ENCODE assay signal across 21 cellular contexts in the genomic region with DNA sequence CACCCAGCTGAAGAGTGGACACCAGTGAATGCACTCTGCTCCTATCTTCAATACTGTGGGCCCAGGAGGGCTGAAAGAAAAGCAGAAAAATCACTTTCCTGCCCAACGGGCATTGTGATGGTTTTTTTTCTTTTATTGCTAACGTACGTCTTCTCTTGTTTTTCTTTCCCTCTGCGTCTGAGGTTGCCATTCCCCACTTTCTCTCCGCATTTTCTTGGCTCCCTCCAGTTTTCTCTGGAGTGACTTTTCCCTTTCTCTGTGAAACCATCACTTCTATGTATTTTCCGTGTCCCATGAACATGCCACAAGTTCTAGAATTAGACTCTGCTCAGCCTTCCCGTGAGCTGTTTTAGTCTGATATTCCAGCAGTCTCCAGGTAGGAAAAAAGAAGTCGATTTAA.
DNase-seq lines count a peak whose midpoint lies in the region; ATAC-seq, FAIRE-seq and TF ChIP-seq lines count a peak whose summit lies in the region.
"Had no signal": no experiment of that assay in that cellular context is flagged by ENCODE, and none has a peak within 500 bp of the region (broad histone marks: within the 10 kb centered on the region; RNA-seq: fewer than 3 reads in every experiment).

No MANE protein-coding gene starts in this region.

- ATAC-seq in activated CD8-positive, alpha-beta T cell treated with anti-CD3 and anti-CD28 coated beads for 36 hours, result no peak
- no peak for ATAC-seq in activated CD8-positive, alpha-beta T cell treated with anti-CD3 and anti-CD28 coated beads, Interleukin-2, amount 10 ng/mL, durations not matched to agents 7 days and 5 days
- ATAC-seq in activated T-helper 17 cell treated with anti-CD3 and anti-CD28 coated beads, Interleukin-2, amount 50 U/mL, for 72 hours (replicated peaks), result no peak
- ATAC-seq in stimulated activated memory B cell treated with anti-CD40 and anti-IgM and Interleukin-4, amounts not matched to agents 10 μg/mL and 1 μg/mL and 100 μg/mL, for 72 hours, result no peak
- no peak for ATAC-seq in HG02852 (IDR thresholded peaks at IDR 0.05; ENCODE audit: unreplicated experiment)
- ATAC-seq: gastroesophageal sphincter had no signal

- no peak for DNase-seq in activated CD8-positive, alpha-beta T cell treated with anti-CD3 and anti-CD28 coated beads for 36 hours
- DNase-seq in activated CD8-positive, alpha-beta T cell treated with anti-CD3 and anti-CD28 coated beads, Interleukin-2, amount 10 ng/mL, durations not matched to agents 7 days and 5 days, result no peak
- DNase-seq in GM19239 (ENCODE audit: insufficient read length, low spot score) (no peak), A172 (ENCODE audit: low spot score) (no peak), activated gamma-delta T cell (lab: John Stamatoyannopoulos, UW) (no peak)
- DNase-seq: colonic mucosa; endodermal cell; esophagus squamous epithelium; H9; NCI-H146; NCI-H2171; NCI-H524 treated with DMSO at 0.1 percent for 48 hours; SK-N-SH; stimulated activated CD4-positive, alpha-beta T cell treated with anti-CD3 and anti-CD28 coated beads, Interleukin-2, amount 100 ng/mL, for 24 hours; stimulated activated naive CD4-positive, alpha-beta T cell; WERI-Rb-1 had no signal

- peak overlapping the region; percentile 53 for H3K27ac Mint-ChIP-seq in activated CD8-positive, alpha-beta T cell treated with anti-CD3 and anti-CD28 coated beads for 36 hours
- no peak overlapping the region for H3K27ac Mint-ChIP-seq in activated CD8-positive, alpha-beta T cell treated with anti-CD3 and anti-CD28 coated beads, Interleukin-2, amount 10 ng/mL, durations not matched to agents 7 days and 5 days
- peak overlapping the region; percentile 98 for H3K27ac Mint-ChIP-seq in activated T-helper 17 cell treated with anti-CD3 and anti-CD28 coated beads, Interleukin-2, amount 50 U/mL, for 72 hours
- H3K27ac Mint-ChIP-seq in stimulated activated memory B cell treated with anti-CD40 and anti-IgM and Interleukin-4, amounts not matched to agents 10 μg/mL and 1 μg/mL and 100 μg/mL, for 72 hours, result peak overlapping the region; percentile 94
- H3K27ac Mint-ChIP-seq: endodermal cell, H9 had no signal

- H3K4me1 Mint-ChIP-seq in activated CD8-positive, alpha-beta T cell treated with anti-CD3 and anti-CD28 coated beads for 36 hours (ENCODE audit: low read depth), result peaks cover 61% of the 10 kb centered on the region
- peaks cover 60% of the 10 kb centered on the region for H3K4me1 Mint-ChIP-seq in activated CD8-positive, alpha-beta T cell treated with anti-CD3 and anti-CD28 coated beads, Interleukin-2, amount 10 ng/mL, durations not matched to agents 7 days and 5 days (ENCODE audit: low read depth)
- H3K4me1 Mint-ChIP-seq in activated T-helper 17 cell treated with anti-CD3 and anti-CD28 coated beads, Interleukin-2, amount 50 U/mL, for 72 hours, result peaks cover 54% of the 10 kb centered on the region
- H3K4me1 Mint-ChIP-seq in stimulated activated memory B cell treated with anti-CD40 and anti-IgM and Interleukin-4, amounts not matched to agents 10 μg/mL and 1 μg/mL and 100 μg/mL, for 72 hours, result peaks cover 76% of the 10 kb centered on the region
- H3K4me1 Mint-ChIP-seq: endodermal cell had no signal

- peaks cover 52% of the 10 kb centered on the region for H3K36me3 Mint-ChIP-seq in activated CD8-positive, alpha-beta T cell treated with anti-CD3 and anti-CD28 coated beads for 36 hours (ENCODE audit: low read depth)
- peaks cover 76% of the 10 kb centered on the region for H3K36me3 Mint-ChIP-seq in activated CD8-positive, alpha-beta T cell treated with anti-CD3 and anti-CD28 coated beads, Interleukin-2, amount 10 ng/mL, durations not matched to agents 7 days and 5 days (ENCODE audit: low read depth)
- peaks cover 100% of the 10 kb centered on the region for H3K36me3 Mint-ChIP-seq in activated T-helper 17 cell treated with anti-CD3 and anti-CD28 coated beads, Interleukin-2, amount 50 U/mL, for 72 hours (ENCODE audit: low read depth)
- peaks cover 40% of the 10 kb centered on the region for H3K36me3 Mint-ChIP-seq in stimulated activated memory B cell treated with anti-CD40 and anti-IgM and Interleukin-4, amounts not matched to agents 10 μg/mL and 1 μg/mL and 100 μg/mL, for 72 hours

- no peak overlapping the region for H3K4me3 Mint-ChIP-seq in activated CD8-positive, alpha-beta T cell treated with anti-CD3 and anti-CD28 coated beads for 36 hours
- no peak overlapping the region for H3K4me3 Mint-ChIP-seq in activated CD8-positive, alpha-beta T cell treated with anti-CD3 and anti-CD28 coated beads, Interleukin-2, amount 10 ng/mL, durations not matched to agents 7 days and 5 days
- H3K4me3 Mint-ChIP-seq in activated T-helper 17 cell treated with anti-CD3 and anti-CD28 coated beads, Interleukin-2, amount 50 U/mL, for 72 hours, result peak overlapping the region; percentile 75
- H3K4me3 Mint-ChIP-seq in stimulated activated memory B cell treated with anti-CD40 and anti-IgM and Interleukin-4, amounts not matched to agents 10 μg/mL and 1 μg/mL and 100 μg/mL, for 72 hours, result no peak overlapping the region
- H3K4me3 Mint-ChIP-seq: endodermal cell, H9 had no signal

- no peaks in the 10 kb centered on the region for H3K27me3 Mint-ChIP-seq in activated CD8-positive, alpha-beta T cell treated with anti-CD3 and anti-CD28 coated beads for 36 hours
- H3K27me3 Mint-ChIP-seq in activated CD8-positive, alpha-beta T cell treated with anti-CD3 and anti-CD28 coated beads, Interleukin-2, amount 10 ng/mL, durations not matched to agents 7 days and 5 days (ENCODE audit: low read depth), result no peaks in the 10 kb centered on the region
- H3K27me3 Mint-ChIP-seq in activated T-helper 17 cell treated with anti-CD3 and anti-CD28 coated beads, Interleukin-2, amount 50 U/mL, for 72 hours, result no peaks in the 10 kb centered on the region
- H3K27me3 Mint-ChIP-seq in stimulated activated memory B cell treated with anti-CD40 and anti-IgM and Interleukin-4, amounts not matched to agents 10 μg/mL and 1 μg/mL and 100 μg/mL, for 72 hours, result no peaks in the 10 kb centered on the region

- peak; percentile 88 for FAIRE-seq in GM19239 (lab: Jason Lieb, UNC)
- FAIRE-seq: keratinocyte had no signal

- no peak for TF ChIP-seq CTCF in activated CD8-positive, alpha-beta T cell treated with anti-CD3 and anti-CD28 coated beads for 36 hours (IDR thresholded peaks at IDR 0.05)

- H3K9me3 Mint-ChIP-seq in activated CD8-positive, alpha-beta T cell treated with anti-CD3 and anti-CD28 coated beads for 36 hours, result no peaks in the 10 kb centered on the region
- H3K9me3 Mint-ChIP-seq in activated CD8-positive, alpha-beta T cell treated with anti-CD3 and anti-CD28 coated beads, Interleukin-2, amount 10 ng/mL, durations not matched to agents 7 days and 5 days (ENCODE audit: insufficient read depth), result no peaks in the 10 kb centered on the region
- H3K9me3 Mint-ChIP-seq in activated T-helper 17 cell treated with anti-CD3 and anti-CD28 coated beads, Interleukin-2, amount 50 U/mL, for 72 hours, result no peaks in the 10 kb centered on the region
- H3K9me3 Mint-ChIP-seq in stimulated activated memory B cell treated with anti-CD40 and anti-IgM and Interleukin-4, amounts not matched to agents 10 μg/mL and 1 μg/mL and 100 μg/mL, for 72 hours, result no peaks in the 10 kb centered on the region
- H3K9me3 Mint-ChIP-seq: endodermal cell, H9 had no signal

- intact Hi-C loops in activated CD8-positive, alpha-beta T cell treated with anti-CD3 and anti-CD28 coated beads for 36 hours (cut with micrococcal nuclease), result loop anchor here (10.0 kb wide), 1 partner anchor 136 kb away; no protein-coding TSS in a partner anchor

- POLR2A ChIA-PET in activated CD8-positive, alpha-beta T cell treated with anti-CD3 and anti-CD28 coated beads for 36 hours (lab: Charles Lee), result interaction anchor here (4.2 to 7.0 kb wide), 2 partner anchors 11 to 46 kb away, joined by 18 to 50 read pairs; no protein-coding TSS in a partner anchor
- POLR2A ChIA-PET in activated CD8-positive, alpha-beta T cell treated with anti-CD3 and anti-CD28 coated beads, Interleukin-2, amount 10 ng/mL, durations not matched to agents 7 days and 5 days (lab: Charles Lee), result interaction anchor here (1.1 to 13.9 kb wide), 3 partner anchors 50 to 168 kb away, joined by 3 to 152 read pairs (median 5); a partner anchor contains a TSS

- CTCF ChIA-PET in activated CD8-positive, alpha-beta T cell treated with anti-CD3 and anti-CD28 coated beads for 36 hours (lab: Charles Lee), result interaction anchor here (1.1 to 3.8 kb wide), 7 partner anchors 8 to 172 kb away, joined by 3 to 20 read pairs (median 4); no protein-coding TSS in a partner anchor
- CTCF ChIA-PET in activated CD8-positive, alpha-beta T cell treated with anti-CD3 and anti-CD28 coated beads, Interleukin-2, amount 10 ng/mL, durations not matched to agents 7 days and 5 days (lab: Charles Lee), result interaction anchor here (0.7 to 9.0 kb wide), 5 partner anchors 9 to 173 kb away, joined by 3 to 108 read pairs (median 4); no protein-coding TSS in a partner anchor
